In the genomic region with DNA sequence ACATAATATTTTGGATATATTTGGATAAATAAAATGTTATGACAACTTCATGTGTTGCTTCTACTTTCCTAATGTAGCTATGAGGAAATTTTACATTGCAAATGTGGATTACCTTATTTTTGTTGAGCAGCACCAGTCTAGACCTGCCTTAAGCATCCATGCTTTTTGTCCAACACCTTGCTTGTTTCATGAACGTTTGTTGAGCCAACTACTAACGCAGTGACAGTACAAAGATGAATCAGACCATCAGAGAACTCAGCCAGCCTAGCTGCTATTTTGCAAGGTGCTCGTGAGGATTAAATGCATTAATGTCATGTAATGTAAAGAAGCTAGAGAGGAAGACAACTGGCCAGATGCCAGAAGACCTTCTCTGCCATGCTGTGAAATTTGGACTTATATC, we compare ENCODE assay signal across 16 cellular contexts. TPM values are rescaled to one million over a fixed set of nuclear protein-coding genes. Genes with fewer than 3 reads are reported as not detected.
A peak's percentile ranks its signal among the peaks of the same experiment; 100 is the strongest.
DNase-seq lines count a peak whose midpoint lies in the region; ATAC-seq and TF ChIP-seq lines count a peak whose summit lies in the region.
"Had no signal": no experiment of that assay in that cellular context is flagged by ENCODE, and none has a peak within 500 bp of the region (broad histone marks: within the 10 kb centered on the region; RNA-seq: fewer than 3 reads in every experiment).

No MANE protein-coding gene starts in this region.

- TF ChIP-seq POLR2A in breast epithelium (IDR thresholded peaks at IDR 0.05), result no peak

- H3K79me2 ChIP-seq in PC-3 (ENCODE audit: low read length), result peaks cover 44% of the 10 kb centered on the region

- H3K4me3 ChIP-seq in breast epithelium, result no peak overlapping the region
- H3K4me3 ChIP-seq in PC-3 (ENCODE audit: low read length), result peak overlapping the region; percentile 94; the same call in 1 of the 2 replicates
- no peak overlapping the region for H3K4me3 ChIP-seq in mucosa of descending colon

- no peaks in the 10 kb centered on the region for H3K36me3 ChIP-seq in breast epithelium
- peaks cover 19% of the 10 kb centered on the region for H3K36me3 ChIP-seq in PC-3 (ENCODE audit: low read depth, low read length)
- H3K36me3 ChIP-seq in mucosa of descending colon (ENCODE audit: low read depth), result no peaks in the 10 kb centered on the region
- H3K36me3 ChIP-seq: Peyer's patch had no signal

- no peak overlapping the region for H3K27ac Mint-ChIP-seq in MCF 10A (ENCODE audit: low read depth, unreplicated experiment)
- H3K27ac Mint-ChIP-seq in effector memory CD8-positive, alpha-beta T cell, result no peak overlapping the region
- H3K27ac Mint-ChIP-seq: H9 had no signal

- ATAC-seq in PC-3, result no peak
- no peak for ATAC-seq in effector memory CD8-positive, alpha-beta T cell (replicated peaks)
- ATAC-seq in GM18867 (IDR thresholded peaks at IDR 0.05; ENCODE audit: unreplicated experiment), result no peak
- no peak for ATAC-seq in mucosa of descending colon
- ATAC-seq in GM18861 (IDR thresholded peaks at IDR 0.05; ENCODE audit: unreplicated experiment), result no peak
- ATAC-seq: activated CD4-positive, CD25-positive, alpha-beta regulatory T cell treated with anti-CD3 and anti-CD28 coated beads, Interleukin-2, amount 50 U/mL, for 24 hours had no signal

- H3K27me3 Mint-ChIP-seq in MCF 10A (ENCODE audit: insufficient read depth, unreplicated experiment), result no peaks in the 10 kb centered on the region
- no peaks in the 10 kb centered on the region for H3K27me3 Mint-ChIP-seq in effector memory CD8-positive, alpha-beta T cell

- no peak overlapping the region for H3K4me3 Mint-ChIP-seq in MCF 10A (ENCODE audit: unreplicated experiment)
- peak overlapping the region; percentile 77 to 78 for H3K4me3 Mint-ChIP-seq in effector memory CD8-positive, alpha-beta T cell

- DNase-seq in MCF 10A (ENCODE audit: unreplicated experiment), result peak; percentile 39
- DNase-seq in breast epithelium (ENCODE audit: low spot score in 2 of 2), result no peak
- no peak for DNase-seq in PC-3
- no peak for DNase-seq in effector memory CD8-positive, alpha-beta T cell
- no peak for DNase-seq in mucosa of descending colon
- DNase-seq: dermis blood vessel endothelial cell; EL; H9; Peyer's patch; posterior cingulate gyrus; stimulated activated naive CD4-positive, alpha-beta T cell had no signal

- H3K9me3 ChIP-seq in breast epithelium, result no peaks in the 10 kb centered on the region
- no peaks in the 10 kb centered on the region for H3K9me3 ChIP-seq in PC-3 (ENCODE audit: low read length)
- no peaks in the 10 kb centered on the region for H3K9me3 ChIP-seq in mucosa of descending colon
- H3K9me3 ChIP-seq: ascending aorta, Peyer's patch had no signal

- no peaks in the 10 kb centered on the region for H3K9me3 Mint-ChIP-seq in MCF 10A (ENCODE audit: unreplicated experiment)
- H3K9me3 Mint-ChIP-seq in effector memory CD8-positive, alpha-beta T cell, result no peaks in the 10 kb centered on the region
- H3K9me3 Mint-ChIP-seq: H9, IgD-negative memory B cell had no signal

- peaks cover 21% of the 10 kb centered on the region for H3K4me1 Mint-ChIP-seq in MCF 10A (ENCODE audit: insufficient read depth, unreplicated experiment)
- H3K4me1 Mint-ChIP-seq in effector memory CD8-positive, alpha-beta T cell (ENCODE audit: low read depth in 2 of 2), result peaks cover 14 to 24% of the 10 kb centered on the region in 2 donors

- CTCF ChIA-PET in MCF 10A (lab: Yijun Ruan, JAX) (interaction anchor here (0.6 to 2.5 kb wide), 5 partner anchors 8 to 155 kb away, joined by 3 to 12 read pairs (median 3); no protein-coding TSS in a partner anchor), PC-3 (lab: Charles Lee) (no interaction called here)

- no peak overlapping the region for H2AFZ ChIP-seq in PC-3 (ENCODE audit: low read length)

- POLR2A ChIA-PET in MCF 10A (lab: Yijun Ruan, JAX) (interaction anchor here (0.5 to 2.1 kb wide), 7 partner anchors 12 to 155 kb away, joined by 3 to 6 read pairs (median 3); no protein-coding TSS in a partner anchor), PC-3 (lab: Charles Lee; ENCODE audit: unreplicated experiment) (no interaction called here)

- H3K4me2 ChIP-seq in PC-3 (ENCODE audit: low read length), result peak overlapping the region; percentile 98; the same call in 1 of the 2 replicates

- no peaks in the 10 kb centered on the region; the same call in 1 of the 2 replicates for H3K9me2 ChIP-seq in PC-3 (replicated peaks; ENCODE audit: low read length)

- H3K27ac ChIP-seq in breast epithelium (no peak overlapping the region), PC-3 (ENCODE audit: low read length) (no peak overlapping the region)
- H3K27ac ChIP-seq: ascending aorta had no signal

- intact Hi-C loops in MCF 10A (cut with micrococcal nuclease), result no loop called here
- intact Hi-C loops in breast epithelium (cut with DNase I; ENCODE audit: low total_unique reads), result no loop called here
- intact Hi-C loops in PC-3 (cut with micrococcal nuclease), result loop anchor here (5.0 kb wide), 1 partner anchor 145 kb away; no protein-coding TSS in a partner anchor
- intact Hi-C loops in mucosa of descending colon (cut with DNase I, micrococcal nuclease), result no loop called here

- H3K36me3 Mint-ChIP-seq in MCF 10A (ENCODE audit: insufficient read depth, unreplicated experiment), result peaks cover 11% of the 10 kb centered on the region
- H3K36me3 Mint-ChIP-seq in effector memory CD8-positive, alpha-beta T cell (ENCODE audit: insufficient read depth), result peaks cover 5% of the 10 kb centered on the region

- no peaks in the 10 kb centered on the region for H3K4me1 ChIP-seq in breast epithelium
- H3K4me1 ChIP-seq in PC-3 (ENCODE audit: insufficient read depth, low read length), result peaks cover 25% of the 10 kb centered on the region
- no peaks in the 10 kb centered on the region for H3K4me1 ChIP-seq in mucosa of descending colon (ENCODE audit: low read depth)

- peaks cover 13% of the 10 kb centered on the region for H4K20me1 ChIP-seq in PC-3 (ENCODE audit: low read length)

- BruUV-seq in MCF 10A (replicated peaks; lab: Mats Ljungman, UMichigan), result no TSS peak
- no TSS peak for BruUV-seq in PC-3 (replicated peaks; lab: Mats Ljungman, UMichigan)

- no peak overlapping the region for H3K9ac ChIP-seq in PC-3 (ENCODE audit: low read length)

- TF ChIP-seq CTCF in MCF 10A (IDR thresholded peaks at IDR 0.05; ENCODE audit: unreplicated experiment) (no peak), breast epithelium (IDR thresholded peaks at IDR 0.05) (no peak), PC-3 (conservative IDR thresholded peaks at IDR 0.05; ENCODE audit: low read depth, low read length) (no peak), mucosa of descending colon (IDR thresholded peaks at IDR 0.05) (no peak)

- H3K27me3 ChIP-seq in breast epithelium, result no peaks in the 10 kb centered on the region
- H3K27me3 ChIP-seq in PC-3 (ENCODE audit: low read length), result no peaks in the 10 kb centered on the region
- H3K27me3 ChIP-seq: ascending aorta, Peyer's patch had no signal

- H3F3A ChIP-seq in PC-3 (ENCODE audit: low read length, unreplicated experiment), result no peaks in the 10 kb centered on the region

RNA-seq across cellular contexts. Expression of gene ZC3HAV1L, which starts 1.1 kb away (rescaled TPM):
- total RNA-seq in MCF 10A (2022) (10.9 and 13.7 TPM in 2 replicates), breast epithelium (10 to 100 TPM; 12.5 to 24.9 (median 19.3) TPM), PC-3 (2014; rRNA removed) (8.2 and 8.7 TPM in 2 replicates), mucosa of descending colon (1 to 10 TPM; 6.0 to 9.1 (median 6.5) TPM)
- total RNA-seq: H9 had no signal

RNA-seq across cellular contexts. Expression of gene KIAA1549, which starts 55.7 kb away (rescaled TPM):
- total RNA-seq in MCF 10A (2022) (7.1 and 8.4 TPM in 2 replicates), breast epithelium (1 to 10 TPM; 1.8 to 3.9 (median 2.8) TPM), PC-3 (2014; rRNA removed) (7.5 and 8.2 TPM in 2 replicates), mucosa of descending colon (1 to 10 TPM; 2.0 to 4.2 (median 2.1) TPM)
